In genomic region chr19:7264858-7265257, GRCh38 we compare ENCODE assay signal across 2 cellular contexts.
TF ChIP-seq lines count a peak whose summit lies in the region.

No MANE protein-coding gene starts in this region.

TF ChIP-seq in WTC11, 78 proteins besides CTCF, POLR2A, EP300 and RAD21 (continued from another document):
- TF ChIP-seq ZMAT4 (CRISPR knock-in tag; IDR thresholded peaks at IDR 0.05): no peak
- no peak for TF ChIP-seq PRRX2 (CRISPR knock-in tag; IDR thresholded peaks at IDR 0.05)
- no peak for TF ChIP-seq NFATC4 (CRISPR knock-in tag; IDR thresholded peaks at IDR 0.05)
- TF ChIP-seq AR (CRISPR knock-in tag; IDR thresholded peaks at IDR 0.05): no peak
- TF ChIP-seq ZNF219 (CRISPR knock-in tag; IDR thresholded peaks at IDR 0.05; ENCODE audit: borderline replicate concordance): no peak
- TF ChIP-seq CREB1 (CRISPR knock-in tag; IDR thresholded peaks at IDR 0.05): no peak
TF ChIP-seq in WTC11: peak in this region for 0.

TF ChIP-seq in H1, 55 proteins besides CTCF, POLR2A, EP300 and RAD21:
- TF ChIP-seq KDM1A (IDR thresholded peaks at IDR 0.05; ENCODE audit: borderline replicate concordance, low read length) (0 out of 2 replicates have a peak, but pooled peaks have one; percentile 39), NRF1 (IDR thresholded peaks at IDR 0.05; ENCODE audit: low read depth, low read length) (no peak)
